Comparison of ENCODE assay signal across 8 cellular contexts in genomic region chr15:33067456-33067855, GRCh38.
A peak's percentile ranks its signal among the peaks of the same experiment; 100 is the strongest.
DNase-seq lines count a peak whose midpoint lies in the region; ATAC-seq, FAIRE-seq and TF ChIP-seq lines count a peak whose summit lies in the region.

No MANE protein-coding gene starts in this region.

- no peaks in the 10 kb centered on the region for H3K9me2 ChIP-seq in MM.1S (replicated peaks; ENCODE audit: insufficient read depth, low read length)

- peak overlapping the region; percentile 92 for H3K4me2 ChIP-seq in MM.1S (ENCODE audit: low read depth, low read length)

- H3K4me3 ChIP-seq in MM.1S (ENCODE audit: low read length) (peak overlapping the region; percentile 68), epithelial cell of esophagus (ENCODE audit: low read length) (no peak overlapping the region), pancreas (peak overlapping the region in 2 of 4 donors; percentile 25 to 32), tibial artery (no peak overlapping the region)

- peak overlapping the region; percentile 80 for H3K9ac ChIP-seq in MM.1S (ENCODE audit: low read length)

- no peak for TF ChIP-seq CTCF in MM.1S (IDR thresholded peaks at IDR 0.05; ENCODE audit: low read length)
- TF ChIP-seq CTCF in epithelial cell of esophagus (IDR thresholded peaks at IDR 0.05; ENCODE audit: insufficient read depth, low read depth, low read length, missing control alignments), result no peak
- no peak for TF ChIP-seq CTCF in pancreas (IDR thresholded peaks at IDR 0.05)
- TF ChIP-seq CTCF in tibial artery (IDR thresholded peaks at IDR 0.05), result no peak

- peak overlapping the region; percentile 90 for H2AFZ ChIP-seq in MM.1S (ENCODE audit: low read length)

- H3K36me3 ChIP-seq in MM.1S (replicated peaks; ENCODE audit: insufficient read depth, low read length), result no peaks in the 10 kb centered on the region
- no peaks in the 10 kb centered on the region for H3K36me3 ChIP-seq in pancreas
- H3K36me3 ChIP-seq in tibial artery, result peaks cover 0 to 3% (median 0%) of the 10 kb centered on the region in 3 donors

- H3K27me3 ChIP-seq in MM.1S (replicated peaks; ENCODE audit: insufficient read depth, low read length), result no peaks in the 10 kb centered on the region
- no peaks in the 10 kb centered on the region for H3K27me3 ChIP-seq in pancreas
- H3K27me3 ChIP-seq in tibial artery, result no peaks in the 10 kb centered on the region

- H3K9me3 ChIP-seq in MM.1S (replicated peaks; ENCODE audit: insufficient read depth, low read length) (no peaks in the 10 kb centered on the region), pancreas (no peaks in the 10 kb centered on the region), tibial artery (no peaks in the 10 kb centered on the region)

- H3K79me2 ChIP-seq in MM.1S (ENCODE audit: low read length), result peaks cover 11% of the 10 kb centered on the region; the same call in 1 of the 2 replicates

- FAIRE-seq in pancreas (lab: Jason Lieb, UNC), result no peak

- H3K27ac ChIP-seq in MM.1S (ENCODE audit: low read length), result peak overlapping the region; percentile 97
- H3K27ac ChIP-seq in pancreas, result peak overlapping the region; percentile 61 to 86 (median 79)
- H3K27ac ChIP-seq in tibial artery, result no peak overlapping the region

- WGBS in pancreas, 2 donors, result 38 to 49% methylated on average over 9 of the region's 9 CpGs

- ATAC-seq in pancreas (no peak), HG03520 (IDR thresholded peaks at IDR 0.05; ENCODE audit: unreplicated experiment) (no peak), GM21447 (IDR thresholded peaks at IDR 0.05; ENCODE audit: unreplicated experiment) (no peak)

- intact Hi-C loops in pancreas (cut with DNase I) (no loop called here), tibial artery (cut with DNase I; ENCODE audit: low total_unique reads) (no loop called here)

- H3K4me1 ChIP-seq in MM.1S (ENCODE audit: low read length) (peaks cover 26% of the 10 kb centered on the region), pancreas (no peaks in the 10 kb centered on the region), tibial artery (no peaks in the 10 kb centered on the region)

- H3F3A ChIP-seq in MM.1S (ENCODE audit: insufficient read depth, low read length), result peaks cover 21% of the 10 kb centered on the region

- H4K20me1 ChIP-seq in MM.1S (ENCODE audit: insufficient read depth, low read length), result no peaks in the 10 kb centered on the region

- DNase-seq in COLO668 (lab: John Stamatoyannopoulos, UW; ENCODE audit: unreplicated experiment), result peak; percentile 34
- DNase-seq in MM.1S, result no peak
- peak; percentile 37 for DNase-seq in epithelial cell of esophagus (ENCODE audit: low read depth)
- no peak for DNase-seq in pancreas
- DNase-seq in activated CD4-positive, CD25-positive, alpha-beta regulatory T cell (lab: John Stamatoyannopoulos, UW), result no peak
- no peak for DNase-seq in tibial artery

Comparison
In these comparisons a context has a peak if more than half of its experiments do, and no peak if none do; other contexts are left out.
1. DNase-seq: peak in COLO668 (single experiment) and epithelial cell of esophagus (single experiment); none in MM.1S (single experiment), pancreas (0 of 6), activated CD4-positive, CD25-positive, alpha-beta regulatory T cell (0 of 4) and tibial artery (0 of 2).
2. H3K27ac ChIP-seq: peak in MM.1S (single experiment) and pancreas (4 of 4); none in tibial artery (0 of 2).